In genomic region chr2:190362894-190363293, GRCh38 we compare ENCODE assay signal across 36 cellular contexts.
"Had no signal": no experiment of that assay in that cellular context is flagged by ENCODE, and none has a peak within 500 bp of the region (broad histone marks: within the 10 kb centered on the region; RNA-seq: fewer than 3 reads in every experiment).

No MANE protein-coding gene starts in this region.

- H3K27ac ChIP-seq: adrenal gland, body of pancreas, brain microvascular endothelial cell, breast epithelium, WERI-Rb-1 had no signal

- H3K36me3 ChIP-seq: brain microvascular endothelial cell, breast epithelium, WERI-Rb-1 had no signal

- H3K27me3 ChIP-seq: adrenal gland, body of pancreas, brain microvascular endothelial cell, breast epithelium had no signal

- DNase-seq: activated CD4-positive, alpha-beta memory T cell treated with anti-CD3 and anti-CD28 coated beads, Interleukin-2, amount 10 ng/mL, durations not matched to agents 7 days and 5 days; activated CD4-positive, alpha-beta T cell treated with anti-CD3 and anti-CD28 coated beads for 1 hour; activated CD4-positive, alpha-beta T cell treated with anti-CD3 and anti-CD28 coated beads for 36 hours; activated CD4-positive, alpha-beta T cell treated with anti-CD3 and anti-CD28 coated beads for 48 hours; activated CD4-positive, alpha-beta T cell treated with anti-CD3 and anti-CD28 coated beads, Interleukin-2, amount 10 ng/mL, durations not matched to agents 7 days and 5 days; activated CD4-positive, alpha-beta T cell treated with anti-CD3 and anti-CD28 coated beads, Interleukin-2, amount 50 U/mL, for 48 hours; activated CD4-positive, CD25-positive, alpha-beta regulatory T cell; activated CD8-positive, alpha-beta memory T cell treated with anti-CD3 and anti-CD28 coated beads for 24 hours; activated CD8-positive, alpha-beta memory T cell treated with anti-CD3 and anti-CD28 coated beads, Interleukin-2, amount 10 ng/mL, durations not matched to agents 7 days and 5 days; activated CD8-positive, alpha-beta memory T cell treated with anti-CD3 and anti-CD28 coated beads, Interleukin-2, amount 50 U/mL, for 48 hours; activated CD8-positive, alpha-beta T cell treated with anti-CD3 and anti-CD28 coated beads, Interleukin-2, amount 10 ng/mL, durations not matched to agents 7 days and 5 days; activated effector memory CD4-positive, alpha-beta T cell treated with Interleukin-2 at 50 U/mL for 16 hours; activated gamma-delta T cell; activated naive CD4-positive, alpha-beta T cell treated with anti-CD3 and anti-CD28 coated beads, Interleukin-2, amount 10 ng/mL, durations not matched to agents 7 days and 5 days; activated naive CD4-positive, alpha-beta T cell treated with Interleukin-2 at 50 U/mL for 16 hours; activated T-cell treated with anti-CD3 and anti-CD28 coated beads, Interleukin-2, amount 50 U/mL, for 24 hours; activated T-cell treated with anti-CD3 and anti-CD28 coated beads, Interleukin-2, amount 50 U/mL, for 48 hours; adrenal gland; amniotic stem cell; aorta; body of pancreas; brain microvascular endothelial cell; central memory CD4-positive, alpha-beta T cell; T-helper 1 cell; T-helper 2 cell; T-helper 9 cell; WERI-Rb-1 had no signal

- H3K9me3 ChIP-seq: adrenal gland, body of pancreas, breast epithelium had no signal

- ATAC-seq: activated CD4-positive, alpha-beta T cell treated with anti-CD3 and anti-CD28 coated beads for 36 hours; activated CD4-positive, CD25-positive, alpha-beta regulatory T cell treated with anti-CD3 and anti-CD28 coated beads, Interleukin-2, amount 50 U/mL, for 24 hours; activated CD8-positive, alpha-beta memory T cell treated with anti-CD3 and anti-CD28 coated beads, Interleukin-2, amount 10 ng/mL, durations not matched to agents 7 days and 5 days; activated CD8-positive, alpha-beta T cell treated with anti-CD3 and anti-CD28 coated beads, Interleukin-2, amount 10 ng/mL, durations not matched to agents 7 days and 5 days; body of pancreas; WTC11 had no signal

- H3K27ac Mint-ChIP-seq: activated CD4-positive, alpha-beta memory T cell treated with anti-CD3 and anti-CD28 coated beads, Interleukin-2, amount 10 ng/mL, durations not matched to agents 7 days and 5 days; activated CD4-positive, alpha-beta T cell treated with anti-CD3 and anti-CD28 coated beads for 36 hours; activated CD4-positive, alpha-beta T cell treated with anti-CD3 and anti-CD28 coated beads, Interleukin-2, amount 10 ng/mL, durations not matched to agents 7 days and 5 days; activated CD8-positive, alpha-beta memory T cell treated with anti-CD3 and anti-CD28 coated beads, Interleukin-2, amount 10 ng/mL, durations not matched to agents 7 days and 5 days; activated CD8-positive, alpha-beta T cell treated with anti-CD3 and anti-CD28 coated beads, Interleukin-2, amount 10 ng/mL, durations not matched to agents 7 days and 5 days; activated naive CD4-positive, alpha-beta T cell treated with anti-CD3 and anti-CD28 coated beads, Interleukin-2, amount 10 ng/mL, durations not matched to agents 7 days and 5 days; activated naive CD4-positive, alpha-beta T cell treated with anti-CD3 and anti-CD28 coated beads, Interleukin-2, amount 50 U/mL, for 24 hours; activated naive CD8-positive, alpha-beta T cell; activated T-cell treated with anti-CD3 and anti-CD28 coated beads, Interleukin-2, amount 50 U/mL, for 24 hours; activated T-helper 2 cell treated with anti-CD3 and anti-CD28 coated beads, Interferon-gamma antibody, Interleukin-2, Interleukin-4, amounts not matched to agents 10 μg/mL and 5 μg/mL and 100 μg/mL, durations not matched to agents 14 hours and 24 hours and 36 hours; T-helper 1 cell treated with Interleukin-12 subunit alpha and Interleukin-12 subunit beta and Interleukin-4 antibody, amounts not matched to agents 30 μg/mL and 1 μg/mL, for 36 hours; T-helper 2 cell treated with Interferon-gamma antibody and Interleukin-4, amounts not matched to agents 5 μg/mL and 100 μg/mL, for 36 hours; WTC11 had no signal

- H3K4me3 Mint-ChIP-seq: activated CD4-positive, alpha-beta memory T cell treated with anti-CD3 and anti-CD28 coated beads, Interleukin-2, amount 10 ng/mL, durations not matched to agents 7 days and 5 days; activated CD4-positive, alpha-beta T cell treated with anti-CD3 and anti-CD28 coated beads for 36 hours; activated CD4-positive, alpha-beta T cell treated with anti-CD3 and anti-CD28 coated beads, Interleukin-2, amount 10 ng/mL, durations not matched to agents 7 days and 5 days; activated CD8-positive, alpha-beta memory T cell treated with anti-CD3 and anti-CD28 coated beads, Interleukin-2, amount 10 ng/mL, durations not matched to agents 7 days and 5 days; activated CD8-positive, alpha-beta T cell treated with anti-CD3 and anti-CD28 coated beads, Interleukin-2, amount 10 ng/mL, durations not matched to agents 7 days and 5 days; activated naive CD4-positive, alpha-beta T cell treated with anti-CD3 and anti-CD28 coated beads, Interleukin-2, amount 10 ng/mL, durations not matched to agents 7 days and 5 days; activated naive CD4-positive, alpha-beta T cell treated with anti-CD3 and anti-CD28 coated beads, Interleukin-2, amount 50 U/mL, for 24 hours; activated naive CD8-positive, alpha-beta T cell; activated T-cell treated with anti-CD3 and anti-CD28 coated beads, Interleukin-2, amount 50 U/mL, for 24 hours; T-helper 1 cell treated with Interleukin-12 subunit alpha and Interleukin-12 subunit beta and Interleukin-4 antibody, amounts not matched to agents 30 μg/mL and 1 μg/mL, for 36 hours; T-helper 2 cell treated with Interferon-gamma antibody and Interleukin-4, amounts not matched to agents 5 μg/mL and 100 μg/mL, for 36 hours; WTC11 had no signal

- H3K36me3 Mint-ChIP-seq: WTC11 had no signal

- H3K9me3 Mint-ChIP-seq: activated CD4-positive, alpha-beta memory T cell treated with anti-CD3 and anti-CD28 coated beads, Interleukin-2, amount 10 ng/mL, durations not matched to agents 7 days and 5 days; activated CD4-positive, alpha-beta T cell treated with anti-CD3 and anti-CD28 coated beads, Interleukin-2, amount 10 ng/mL, durations not matched to agents 7 days and 5 days; activated naive CD4-positive, alpha-beta T cell treated with anti-CD3 and anti-CD28 coated beads, Interleukin-2, amount 10 ng/mL, durations not matched to agents 7 days and 5 days; activated naive CD4-positive, alpha-beta T cell treated with anti-CD3 and anti-CD28 coated beads, Interleukin-2, amount 50 U/mL, for 24 hours; activated T-cell treated with anti-CD3 and anti-CD28 coated beads, Interleukin-2, amount 50 U/mL, for 24 hours; activated T-helper 2 cell treated with anti-CD3 and anti-CD28 coated beads, Interferon-gamma antibody, Interleukin-2, Interleukin-4, amounts not matched to agents 10 μg/mL and 5 μg/mL and 100 μg/mL, durations not matched to agents 14 hours and 24 hours and 36 hours; T-helper 1 cell treated with Interleukin-12 subunit alpha and Interleukin-12 subunit beta and Interleukin-4 antibody, amounts not matched to agents 30 μg/mL and 1 μg/mL, for 36 hours; T-helper 2 cell treated with Interferon-gamma antibody and Interleukin-4, amounts not matched to agents 5 μg/mL and 100 μg/mL, for 36 hours; WTC11 had no signal

- FAIRE-seq: TTC549 had no signal

- H3K4me3 ChIP-seq: adrenal gland, body of pancreas, breast epithelium had no signal

- H3K27me3 Mint-ChIP-seq: activated CD4-positive, alpha-beta memory T cell treated with anti-CD3 and anti-CD28 coated beads, Interleukin-2, amount 10 ng/mL, durations not matched to agents 7 days and 5 days; activated CD4-positive, alpha-beta T cell treated with anti-CD3 and anti-CD28 coated beads for 36 hours; activated CD4-positive, alpha-beta T cell treated with anti-CD3 and anti-CD28 coated beads, Interleukin-2, amount 10 ng/mL, durations not matched to agents 7 days and 5 days; activated CD8-positive, alpha-beta memory T cell treated with anti-CD3 and anti-CD28 coated beads, Interleukin-2, amount 10 ng/mL, durations not matched to agents 7 days and 5 days; activated naive CD4-positive, alpha-beta T cell treated with anti-CD3 and anti-CD28 coated beads, Interleukin-2, amount 10 ng/mL, durations not matched to agents 7 days and 5 days; activated naive CD4-positive, alpha-beta T cell treated with anti-CD3 and anti-CD28 coated beads, Interleukin-2, amount 50 U/mL, for 24 hours; activated naive CD8-positive, alpha-beta T cell; activated T-cell treated with anti-CD3 and anti-CD28 coated beads, Interleukin-2, amount 50 U/mL, for 24 hours had no signal
